ENCODE assay signal across 8 cellular contexts in genomic region chr20:53872561-53873248, GRCh38.
A peak's percentile ranks its signal among the peaks of the same experiment; 100 is the strongest.
DNase-seq lines count a peak whose midpoint lies in the region; ATAC-seq and TF ChIP-seq lines count a peak whose summit lies in the region.

No MANE protein-coding gene starts in this region.

- H3K36me3 Mint-ChIP-seq in activated B cell treated with CpG ODN at 0.5 μM for 24 hours (ENCODE audit: low read depth): no peaks in the 10 kb centered on the region

- TF ChIP-seq CTCF in activated B cell treated with CpG ODN at 0.5 μM for 24 hours (IDR thresholded peaks at IDR 0.05): no peak
- no peak for TF ChIP-seq CTCF in stomach (IDR thresholded peaks at IDR 0.05)
- no peak for TF ChIP-seq CTCF in upper lobe of right lung (IDR thresholded peaks at IDR 0.05)

- no peaks in the 10 kb centered on the region for H3K9me3 Mint-ChIP-seq in activated B cell treated with CpG ODN at 0.5 μM for 24 hours

- no peak for TF ChIP-seq EP300 in stomach (IDR thresholded peaks at IDR 0.05)

- peak overlapping the region; percentile 80 for H3K4me3 Mint-ChIP-seq in activated B cell treated with CpG ODN at 0.5 μM for 24 hours

- no peaks in the 10 kb centered on the region for H3K27me3 ChIP-seq in stomach
- no peaks in the 10 kb centered on the region for H3K27me3 ChIP-seq in upper lobe of right lung

- no peaks in the 10 kb centered on the region for H3K27me3 Mint-ChIP-seq in activated B cell treated with CpG ODN at 0.5 μM for 24 hours

- intact Hi-C loops in activated B cell treated with CpG ODN at 0.5 μM for 24 hours (cut with micrococcal nuclease): loop anchor here (1.0 kb wide), 1 partner anchor 43 kb away; no protein-coding TSS in a partner anchor
- intact Hi-C loops in stomach (cut with DNase I; ENCODE audit: low total_unique reads): no loop called here
- intact Hi-C loops in upper lobe of right lung (cut with DNase I): no loop called here

- peak; percentile 35 for ATAC-seq in HG03097 (IDR thresholded peaks at IDR 0.05; ENCODE audit: low FRiP score, unreplicated experiment)
- ATAC-seq in activated B cell treated with CpG ODN at 0.5 μM for 24 hours (ENCODE audit: low read depth): peak; percentile 34
- ATAC-seq in esophagus mucosa: peak; percentile 31
- no peak for ATAC-seq in upper lobe of right lung
- no peak for ATAC-seq in HG02623 (IDR thresholded peaks at IDR 0.05; ENCODE audit: unreplicated experiment)

- 31 to 45% (median 37%) methylated on average over 10 of the region's 10 CpGs for WGBS in stomach, 5 donors

- H3K4me3 ChIP-seq in GM08714 (ENCODE audit: low read length) (peak overlapping the region; percentile 59; the same call in 1 of the 2 replicates), stomach (no peak overlapping the region), upper lobe of right lung (no peak overlapping the region)

- POLR2A ChIA-PET in activated B cell treated with CpG ODN at 0.5 μM for 24 hours (lab: Charles Lee): interaction anchor here (0.6 to 2.0 kb wide), 17 partner anchors 9 to 287 kb away, joined by 3 to 14 read pairs (median 5); partner anchors contain the start of gene ZNF217

- H3K36me3 ChIP-seq in stomach: no peaks in the 10 kb centered on the region
- H3K36me3 ChIP-seq in upper lobe of right lung: no peaks in the 10 kb centered on the region

- TF ChIP-seq POLR2A in stomach (IDR thresholded peaks at IDR 0.05): no peak

- H3K27ac Mint-ChIP-seq in activated B cell treated with CpG ODN at 0.5 μM for 24 hours: peak overlapping the region; percentile 93

- DNase-seq in activated B cell treated with CpG ODN at 0.5 μM for 24 hours (no peak), stomach (no peak), upper lobe of right lung (no peak), AG20443 (ENCODE audit: low spot score) (no peak)

- CTCF ChIA-PET in activated B cell treated with CpG ODN at 0.5 μM for 24 hours (lab: Charles Lee): interaction anchor here (0.6 to 2.3 kb wide), 18 partner anchors 19 to 294 kb away, joined by 3 to 32 read pairs (median 4); no protein-coding TSS in a partner anchor

- H3K4me1 Mint-ChIP-seq in activated B cell treated with CpG ODN at 0.5 μM for 24 hours: peaks cover 41% of the 10 kb centered on the region

- H3K9me3 ChIP-seq in stomach: no peaks in the 10 kb centered on the region
- H3K9me3 ChIP-seq in upper lobe of right lung: no peaks in the 10 kb centered on the region

- H3K27ac ChIP-seq in stomach (peak overlapping the region in 4 of 5 donors; percentile 13 to 40 (median 18)), upper lobe of right lung (no peak overlapping the region)

- H3K4me1 ChIP-seq in stomach: peaks cover 7 to 43% (median 24%) of the 10 kb centered on the region in 4 donors
- peaks cover 10% of the 10 kb centered on the region for H3K4me1 ChIP-seq in upper lobe of right lung

Comparison
In these comparisons a context has a peak if more than half of its experiments do, and no peak if none do; other contexts are left out.
1. ATAC-seq: peak in HG03097 (single experiment), activated B cell treated with CpG ODN at 0.5 μM for 24 hours (single experiment) and esophagus mucosa (single experiment); none in upper lobe of right lung (single experiment) and HG02623 (single experiment).